In genomic region chr16:17313085-17313611, GRCh38 we compare ENCODE assay signal across 13 cellular contexts.
A peak's percentile ranks its signal among the peaks of the same experiment; 100 is the strongest.
DNase-seq lines count a peak whose midpoint lies in the region; ATAC-seq, FAIRE-seq and TF ChIP-seq lines count a peak whose summit lies in the region.
"Had no signal": no experiment of that assay in that cellular context is flagged by ENCODE, and none has a peak within 500 bp of the region (broad histone marks: within the 10 kb centered on the region; RNA-seq: fewer than 3 reads in every experiment).

No MANE protein-coding gene starts in this region.

- 34 to 54% methylated on average over 2 to 4 of the region's 4 CpGs for WGBS in upper lobe of left lung, 2 donors

- DNase-seq in NCI-H1105 treated with DMSO at 0.1 percent for 48 hours (lab: John Stamatoyannopoulos, UW): peak; percentile 2
- DNase-seq in NCI-H1105 (lab: John Stamatoyannopoulos, UW): no peak
- no peak for DNase-seq in effector memory CD8-positive, alpha-beta T cell
- DNase-seq in middle frontal gyrus (ENCODE audit: extremely low spot score, low spot score): peak; percentile 7
- no peak for DNase-seq in upper lobe of left lung
- no peak for DNase-seq in GM12892 (ENCODE audit: insufficient read length)
- DNase-seq in stimulated activated CD8-positive, alpha-beta memory T cell treated with anti-CD3 and anti-CD28 coated beads, Interleukin-4, amount 100 ng/mL, for 48 hours: no peak
- DNase-seq: activated CD4-positive, alpha-beta T cell treated with anti-CD3 and anti-CD28 coated beads for 36 hours; dermis blood vessel endothelial cell; NCI-H748 treated with DMSO at 0.1 percent for 48 hours had no signal

- H3K9me3 ChIP-seq in upper lobe of left lung: no peaks in the 10 kb centered on the region
- H3K9me3 ChIP-seq: neutrophil had no signal

- H3K9me3 Mint-ChIP-seq in effector memory CD8-positive, alpha-beta T cell: no peaks in the 10 kb centered on the region

- H3K27me3 ChIP-seq in upper lobe of left lung: no peaks in the 10 kb centered on the region
- H3K27me3 ChIP-seq: neutrophil had no signal

- H3K4me3 Mint-ChIP-seq in effector memory CD8-positive, alpha-beta T cell: no peak overlapping the region
- H3K4me3 Mint-ChIP-seq: activated CD4-positive, alpha-beta T cell treated with anti-CD3 and anti-CD28 coated beads for 36 hours had no signal

- no peak for ATAC-seq in effector memory CD8-positive, alpha-beta T cell (replicated peaks)
- ATAC-seq in upper lobe of left lung (ENCODE audit: low FRiP score in 2 of 2) (peak; percentile 64 to 78), HG02678 (IDR thresholded peaks at IDR 0.05; ENCODE audit: unreplicated experiment) (no peak)
- ATAC-seq: activated CD4-positive, alpha-beta T cell treated with anti-CD3 and anti-CD28 coated beads for 36 hours had no signal

- TF ChIP-seq CTCF in upper lobe of left lung (IDR thresholded peaks at IDR 0.05): no peak

- peak overlapping the region; percentile 18 to 64 (median 59) for H3K27ac ChIP-seq in upper lobe of left lung
- H3K27ac ChIP-seq: neutrophil had no signal

- peaks cover 18 to 22% of the 10 kb centered on the region in 2 donors for H3K4me1 Mint-ChIP-seq in effector memory CD8-positive, alpha-beta T cell (ENCODE audit: low read depth in 2 of 2)

- no peak overlapping the region for H3K4me3 ChIP-seq in upper lobe of left lung

- peak overlapping the region; percentile 47 to 55 for H3K27ac Mint-ChIP-seq in effector memory CD8-positive, alpha-beta T cell
- H3K27ac Mint-ChIP-seq: activated CD4-positive, alpha-beta T cell treated with anti-CD3 and anti-CD28 coated beads for 36 hours had no signal

- no peaks in the 10 kb centered on the region for H3K27me3 Mint-ChIP-seq in effector memory CD8-positive, alpha-beta T cell
- H3K27me3 Mint-ChIP-seq: activated CD4-positive, alpha-beta T cell treated with anti-CD3 and anti-CD28 coated beads for 36 hours had no signal

- FAIRE-seq in GM12892 (lab: Jason Lieb, UNC): no peak
- FAIRE-seq: A204.1 had no signal

- H3K36me3 Mint-ChIP-seq in effector memory CD8-positive, alpha-beta T cell (ENCODE audit: insufficient read depth): no peaks in the 10 kb centered on the region

- peaks cover 0 to 10% (median 7%) of the 10 kb centered on the region in 4 donors for H3K4me1 ChIP-seq in upper lobe of left lung

- TF ChIP-seq POLR2A in upper lobe of left lung (IDR thresholded peaks at IDR 0.05) (no peak), GM12892 (IDR thresholded peaks at IDR 0.05; ENCODE audit: low read depth, low read length) (no peak)

- no peaks in the 10 kb centered on the region for H3K36me3 ChIP-seq in upper lobe of left lung
- H3K36me3 ChIP-seq: neutrophil had no signal

- no peak for TF ChIP-seq EP300 in upper lobe of left lung (IDR thresholded peaks at IDR 0.05)

Comparison
In these comparisons a context has a peak if more than half of its experiments do, and no peak if none do; other contexts are left out.
1. DNase-seq: peak in NCI-H1105 treated with DMSO at 0.1 percent for 48 hours (single experiment) and middle frontal gyrus (single experiment); none in NCI-H1105 (single experiment), effector memory CD8-positive, alpha-beta T cell (0 of 3), upper lobe of left lung (0 of 2), GM12892 (single experiment) and stimulated activated CD8-positive, alpha-beta memory T cell treated with anti-CD3 and anti-CD28 coated beads, Interleukin-4, amount 100 ng/mL, for 48 hours (single experiment).
2. ATAC-seq: peak in upper lobe of left lung (2 of 2); none in effector memory CD8-positive, alpha-beta T cell (single experiment) and HG02678 (single experiment).